Comparison of ENCODE assay signal across 1 cellular context in the genomic region with DNA sequence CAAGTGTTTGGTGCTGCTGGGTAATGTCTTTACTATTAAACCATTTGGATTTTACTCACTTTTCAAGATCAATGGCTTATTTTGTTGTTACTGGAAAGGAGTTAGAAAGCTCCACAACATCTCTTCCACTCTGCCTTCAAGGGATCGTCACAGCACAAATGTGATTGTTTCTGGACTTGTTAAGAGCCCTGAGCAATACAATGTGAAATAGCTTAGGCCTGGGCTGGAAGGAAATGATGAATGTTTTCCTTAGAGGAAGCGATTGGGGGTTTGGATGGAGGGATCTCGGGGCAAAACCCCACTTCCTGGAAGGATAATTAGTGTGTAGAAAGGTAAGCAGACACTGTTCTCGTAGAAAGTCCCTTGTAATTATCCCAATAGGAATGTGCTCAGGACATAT.
TF ChIP-seq lines count a peak whose summit lies in the region.

No MANE protein-coding gene starts in this region.

TF ChIP-seq in H1, 55 proteins besides CTCF, POLR2A, EP300 and RAD21:
- TF ChIP-seq SIN3A (conservative IDR thresholded peaks at IDR 0.05 in 1 of 2, IDR thresholded peaks at IDR 0.05 in 1 of 2; ENCODE audit: low read depth in 1 of 2, low read length in 2 of 2) (no peak), CTBP2 (IDR thresholded peaks at IDR 0.05; ENCODE audit: borderline replicate concordance, insufficient read depth, insufficient read length, low read length) (no peak), EZH2 (IDR thresholded peaks at IDR 0.05; ENCODE audit: low read depth, low read length, severe bottlenecking) (no peak), POLR2AphosphoS5 (IDR thresholded peaks at IDR 0.05; ENCODE audit: low read depth, low read length) (no peak), KDM4A (IDR thresholded peaks at IDR 0.05; ENCODE audit: low read depth, low read length, severe bottlenecking) (no peak), KDM5A (IDR thresholded peaks at IDR 0.05; ENCODE audit: low read length) (no peak), RFX5 (IDR thresholded peaks at IDR 0.05; ENCODE audit: borderline replicate concordance, low read depth, low read length) (no peak), HDAC2 (IDR thresholded peaks at IDR 0.05; ENCODE audit: borderline replicate concordance in 1 of 2, low read depth in 2 of 2, low read length in 2 of 2) (no peak), CHD1 (IDR thresholded peaks at IDR 0.05; ENCODE audit: low read depth, low read length) (no peak), KDM1A (IDR thresholded peaks at IDR 0.05; ENCODE audit: borderline replicate concordance, low read length) (no peak), POU5F1 (IDR thresholded peaks at IDR 0.05; ENCODE audit: low read depth, low read length) (no peak), PHF8 (conservative IDR thresholded peaks at IDR 0.05; ENCODE audit: low read depth, low read length) (no peak), JUND (IDR thresholded peaks at IDR 0.05; ENCODE audit: low read length) (no peak), TAF1 (IDR thresholded peaks at IDR 0.05; ENCODE audit: low read depth, low read length) (no peak), CHD7 (IDR thresholded peaks at IDR 0.05; ENCODE audit: insufficient replicate concordance, low read length) (no peak), YY1 (IDR thresholded peaks at IDR 0.05; ENCODE audit: low read depth, low read length) (no peak), SIRT6 (IDR thresholded peaks at IDR 0.05; ENCODE audit: low read length) (no peak), TCF12 (IDR thresholded peaks at IDR 0.05; ENCODE audit: low read depth, low read length) (no peak), RXRA (IDR thresholded peaks at IDR 0.05; ENCODE audit: insufficient read depth, low read depth, low read length) (no peak)
